Comparison of ENCODE assay signal across 19 cellular contexts in the genomic region with DNA sequence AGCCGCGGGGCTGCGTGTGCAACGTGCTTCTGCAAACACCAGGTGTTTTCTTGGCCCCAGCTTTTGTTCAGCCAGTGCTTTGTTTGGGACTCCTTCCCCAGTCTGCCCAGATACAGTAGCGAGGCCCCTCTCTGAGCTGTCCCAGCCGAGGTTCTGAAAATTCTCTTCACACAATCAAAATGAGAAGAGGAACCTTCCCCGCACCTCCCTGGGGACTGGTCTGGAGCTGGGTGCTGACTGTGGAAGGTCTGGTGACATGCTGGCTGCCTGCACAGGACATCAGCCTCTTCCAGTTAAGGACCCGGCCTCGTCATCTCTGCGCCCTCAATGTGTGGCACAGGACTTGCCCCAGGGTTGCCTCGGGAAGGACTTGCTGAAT. TPM values are rescaled to one million over a fixed set of nuclear protein-coding genes. Genes with fewer than 3 reads are reported as not detected.
DNase-seq lines count a peak whose midpoint lies in the region; ATAC-seq, FAIRE-seq and TF ChIP-seq lines count a peak whose summit lies in the region.
"Had no signal": no experiment of that assay in that cellular context is flagged by ENCODE, and none has a peak within 500 bp of the region (broad histone marks: within the 10 kb centered on the region; RNA-seq: fewer than 3 reads in every experiment).

No MANE protein-coding gene starts in this region.

- peaks cover 3% of the 10 kb centered on the region for H3K4me1 ChIP-seq in iPS-15b (ENCODE audit: control insufficient read depth, insufficient read depth, low read length)
- H3K4me1 ChIP-seq: parathyroid adenoma, SJCRH30 had no signal

- no peak overlapping the region for H3K9ac ChIP-seq in iPS-15b (ENCODE audit: low read depth, low read length)
- H3K9ac ChIP-seq: parathyroid adenoma had no signal

- H3K4me3 ChIP-seq in GM12865 (ENCODE audit: low read depth, low read length) (peak overlapping the region; percentile 49), iPS-15b (ENCODE audit: low read depth, low read length) (peak overlapping the region; percentile 67)
- H3K4me3 ChIP-seq: lung, SJCRH30 had no signal

- peak; percentile 83 for DNase-seq in GM12865 (ENCODE audit: low read depth)
- DNase-seq in GM19239 (ENCODE audit: insufficient read length, low spot score) = peak; percentile 63
- DNase-seq in A172 (ENCODE audit: low spot score) = no peak
- no peak for DNase-seq in activated CD4-positive, CD25-positive, alpha-beta regulatory T cell (lab: John Stamatoyannopoulos, UW)
- DNase-seq in NK-92 (lab: John Stamatoyannopoulos, UW; ENCODE audit: unreplicated experiment) = no peak
- DNase-seq: activated CD4-positive, CD25-positive, alpha-beta regulatory T cell treated with anti-CD3 and anti-CD28 coated beads, Interleukin-2, amount 50 U/mL, for 72 hours; head of caudate nucleus; NCI-H510A treated with DMSO at 0.1 percent for 48 hours; SJCRH30; stimulated activated naive CD4-positive, alpha-beta T cell treated with Interleukin-2 at 50 U/mL for 16 hours had no signal

- H3K36me3 ChIP-seq in iPS-15b (ENCODE audit: control insufficient read depth, insufficient read depth, low read length) = no peaks in the 10 kb centered on the region
- H3K36me3 ChIP-seq: SJCRH30 had no signal

- ATAC-seq in HG03521 (IDR thresholded peaks at IDR 0.05; ENCODE audit: unreplicated experiment) = peak; percentile 50

- TF ChIP-seq CTCF in GM12865 (IDR thresholded peaks at IDR 0.05; ENCODE audit: insufficient read depth, low read depth, low read length, missing control alignments) = no peak

- peak; percentile 76 for FAIRE-seq in GM19239 (lab: Jason Lieb, UNC)
- FAIRE-seq: bronchial epithelial cell, endometrium, H1 had no signal

- no peaks in the 10 kb centered on the region for H3K9me3 ChIP-seq in iPS-15b (ENCODE audit: control insufficient read depth, insufficient read depth, low read length)
- H3K9me3 ChIP-seq: SJCRH30 had no signal

- peaks cover 39% of the 10 kb centered on the region for H3K27me3 ChIP-seq in iPS-15b (ENCODE audit: control insufficient read depth, insufficient read depth, low read length)
- H3K27me3 ChIP-seq: SJCRH30 had no signal

RNA-seq across cellular contexts. Expression of gene ATP4A, which starts 4.2 kb away (rescaled TPM):
- not detected in 2 replicates for total RNA-seq in A172 (2014; rRNA removed; shearing (Covaris generic))
- total RNA-seq: activated T-helper 2 cell treated with anti-CD3 and anti-CD28 coated beads, Interferon-gamma antibody, Interleukin-2, Interleukin-4, amounts not matched to agents 10 μg/mL and 5 μg/mL and 100 μg/mL, durations not matched to agents 14 hours and 24 hours and 36 hours; bronchial epithelial cell; lung; MCF 10A had no signal

RNA-seq across cellular contexts. Expression of gene TMEM147, which starts 13.8 kb away (rescaled TPM):
- 167 and 204 TPM in 2 replicates for total RNA-seq in A172 (2014; rRNA removed; shearing (Covaris generic))

RNA-seq across cellular contexts. Expression of gene GAPDHS, which starts 26.0 kb away (rescaled TPM):
- not detected in 2 replicates for total RNA-seq in A172 (2014; rRNA removed; shearing (Covaris generic))
- total RNA-seq: activated T-helper 2 cell treated with anti-CD3 and anti-CD28 coated beads, Interferon-gamma antibody, Interleukin-2, Interleukin-4, amounts not matched to agents 10 μg/mL and 5 μg/mL and 100 μg/mL, durations not matched to agents 14 hours and 24 hours and 36 hours; bronchial epithelial cell; H1; lung; MCF 10A; SJCRH30 had no signal

RNA-seq across cellular contexts. Expression of gene PMIS2, which starts 26.7 kb away (rescaled TPM):
- total RNA-seq in A172 (2014; rRNA removed; shearing (Covaris generic)) = not detected in 2 replicates
- total RNA-seq: activated T-helper 2 cell treated with anti-CD3 and anti-CD28 coated beads, Interferon-gamma antibody, Interleukin-2, Interleukin-4, amounts not matched to agents 10 μg/mL and 5 μg/mL and 100 μg/mL, durations not matched to agents 14 hours and 24 hours and 36 hours; bronchial epithelial cell; H1; lung; MCF 10A; SJCRH30 had no signal

RNA-seq across cellular contexts. Expression of gene SBSN, which starts 31.2 kb away (rescaled TPM):
- total RNA-seq in A172 (2014; rRNA removed; shearing (Covaris generic)) = not detected in 2 replicates
- total RNA-seq: activated T-helper 2 cell treated with anti-CD3 and anti-CD28 coated beads, Interferon-gamma antibody, Interleukin-2, Interleukin-4, amounts not matched to agents 10 μg/mL and 5 μg/mL and 100 μg/mL, durations not matched to agents 14 hours and 24 hours and 36 hours; H1; MCF 10A; SJCRH30 had no signal

Comparison
In these comparisons a context has a peak if more than half of its experiments do, and no peak if none do; other contexts are left out.
1. DNase-seq: peak in GM12865 (single experiment) and GM19239 (single experiment); none in A172 (single experiment), activated CD4-positive, CD25-positive, alpha-beta regulatory T cell (0 of 4) and NK-92 (single experiment).